Comparison of ENCODE assay signal across 2 cellular contexts in the genomic region with DNA sequence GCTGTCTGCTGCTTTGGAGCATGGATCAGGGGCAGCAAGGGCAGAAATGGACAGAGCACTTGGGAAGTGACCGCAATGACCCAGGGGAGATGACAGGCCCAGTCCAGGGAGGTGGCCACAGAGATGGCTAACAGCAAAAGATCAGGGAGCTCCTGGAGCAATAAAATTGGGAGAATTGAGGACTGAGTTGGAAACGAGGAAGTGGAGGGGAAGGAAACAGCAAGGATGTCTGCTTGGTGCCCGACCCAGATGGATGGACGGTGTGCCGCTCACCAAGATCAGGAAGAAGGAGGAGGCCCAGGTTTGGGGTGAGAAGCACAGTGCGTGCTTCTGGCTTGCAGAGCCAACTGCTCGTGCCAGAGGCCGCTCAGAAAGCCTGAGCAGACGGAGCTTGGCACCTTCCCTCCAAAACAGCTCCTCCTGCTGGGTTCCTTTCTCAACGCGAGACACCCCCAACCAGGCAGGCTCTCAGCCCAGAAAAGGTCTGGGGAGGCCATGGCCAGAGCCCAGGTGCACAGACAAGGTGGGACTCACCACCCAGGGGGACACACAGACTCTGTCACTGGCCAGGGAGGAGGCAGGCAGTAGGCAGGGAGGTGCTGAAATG.
A peak's percentile ranks its signal among the peaks of the same experiment; 100 is the strongest.
TF ChIP-seq lines count a peak whose summit lies in the region.

No MANE protein-coding gene starts in this region.

TF ChIP-seq in Ishikawa, 13 proteins besides CTCF, POLR2A, EP300 and RAD21:
- no peak for TF ChIP-seq FOXM1 (IDR thresholded peaks at IDR 0.05; ENCODE audit: borderline replicate concordance, low read depth)
- TF ChIP-seq TEAD4 (IDR thresholded peaks at IDR 0.05), result no peak
- TF ChIP-seq, protein P1, sequence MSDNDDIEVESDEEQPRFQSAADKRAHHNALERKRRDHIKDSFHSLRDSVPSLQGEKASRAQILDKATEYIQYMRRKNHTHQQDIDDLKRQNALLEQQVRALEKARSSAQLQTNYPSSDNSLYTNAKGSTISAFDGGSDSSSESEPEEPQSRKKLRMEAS (IDR thresholded peaks at IDR 0.05), result no peak
- no peak for TF ChIP-seq ZBTB7A (IDR thresholded peaks at IDR 0.05; ENCODE audit: low read depth)
- TF ChIP-seq CREB1 (IDR thresholded peaks at IDR 0.05; ENCODE audit: low read depth), result no peak
- no peak for TF ChIP-seq CEBPB (IDR thresholded peaks at IDR 0.05)
- no peak for TF ChIP-seq EGR1 (IDR thresholded peaks at IDR 0.05)
- TF ChIP-seq, protein P2, sequence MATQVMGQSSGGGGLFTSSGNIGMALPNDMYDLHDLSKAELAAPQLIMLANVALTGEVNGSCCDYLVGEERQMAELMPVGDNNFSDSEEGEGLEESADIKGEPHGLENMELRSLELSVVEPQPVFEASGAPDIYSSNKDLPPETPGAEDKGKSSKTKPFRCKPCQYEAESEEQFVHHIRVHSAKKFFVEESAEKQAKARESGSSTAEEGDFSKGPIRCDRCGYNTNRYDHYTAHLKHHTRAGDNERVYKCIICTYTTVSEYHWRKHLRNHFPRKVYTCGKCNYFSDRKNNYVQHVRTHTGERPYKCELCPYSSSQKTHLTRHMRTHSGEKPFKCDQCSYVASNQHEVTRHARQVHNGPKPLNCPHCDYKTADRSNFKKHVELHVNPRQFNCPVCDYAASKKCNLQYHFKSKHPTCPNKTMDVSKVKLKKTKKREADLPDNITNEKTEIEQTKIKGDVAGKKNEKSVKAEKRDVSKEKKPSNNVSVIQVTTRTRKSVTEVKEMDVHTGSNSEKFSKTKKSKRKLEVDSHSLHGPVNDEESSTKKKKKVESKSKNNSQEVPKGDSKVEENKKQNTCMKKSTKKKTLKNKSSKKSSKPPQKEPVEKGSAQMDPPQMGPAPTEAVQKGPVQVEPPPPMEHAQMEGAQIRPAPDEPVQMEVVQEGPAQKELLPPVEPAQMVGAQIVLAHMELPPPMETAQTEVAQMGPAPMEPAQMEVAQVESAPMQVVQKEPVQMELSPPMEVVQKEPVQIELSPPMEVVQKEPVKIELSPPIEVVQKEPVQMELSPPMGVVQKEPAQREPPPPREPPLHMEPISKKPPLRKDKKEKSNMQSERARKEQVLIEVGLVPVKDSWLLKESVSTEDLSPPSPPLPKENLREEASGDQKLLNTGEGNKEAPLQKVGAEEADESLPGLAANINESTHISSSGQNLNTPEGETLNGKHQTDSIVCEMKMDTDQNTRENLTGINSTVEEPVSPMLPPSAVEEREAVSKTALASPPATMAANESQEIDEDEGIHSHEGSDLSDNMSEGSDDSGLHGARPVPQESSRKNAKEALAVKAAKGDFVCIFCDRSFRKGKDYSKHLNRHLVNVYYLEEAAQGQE (IDR thresholded peaks at IDR 0.05; ENCODE audit: low read depth), result no peak
- TF ChIP-seq NFIC (IDR thresholded peaks at IDR 0.05), result no peak
- no peak for TF ChIP-seq YY1 (IDR thresholded peaks at IDR 0.05; ENCODE audit: low read depth)
- TF ChIP-seq, protein P3, sequence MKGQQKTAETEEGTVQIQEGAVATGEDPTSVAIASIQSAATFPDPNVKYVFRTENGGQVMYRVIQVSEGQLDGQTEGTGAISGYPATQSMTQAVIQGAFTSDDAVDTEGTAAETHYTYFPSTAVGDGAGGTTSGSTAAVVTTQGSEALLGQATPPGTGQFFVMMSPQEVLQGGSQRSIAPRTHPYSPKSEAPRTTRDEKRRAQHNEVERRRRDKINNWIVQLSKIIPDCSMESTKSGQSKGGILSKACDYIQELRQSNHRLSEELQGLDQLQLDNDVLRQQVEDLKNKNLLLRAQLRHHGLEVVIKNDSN (IDR thresholded peaks at IDR 0.05), result no peak
- TF ChIP-seq TAF1 (IDR thresholded peaks at IDR 0.05; ENCODE audit: low read depth), result no peak
- no peak for TF ChIP-seq TCF12 (IDR thresholded peaks at IDR 0.05; ENCODE audit: low read depth)

TF ChIP-seq in K562, 482 proteins besides CTCF, POLR2A, EP300 and RAD21 (continues in another document):
- TF ChIP-seq, protein P4, sequence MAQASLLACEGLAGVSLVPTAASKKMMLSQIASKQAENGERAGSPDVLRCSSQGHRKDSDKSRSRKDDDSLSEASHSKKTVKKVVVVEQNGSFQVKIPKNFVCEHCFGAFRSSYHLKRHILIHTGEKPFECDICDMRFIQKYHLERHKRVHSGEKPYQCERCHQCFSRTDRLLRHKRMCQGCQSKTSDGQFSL (CRISPR knock-in tag; IDR thresholded peaks at IDR 0.05), result 0 out of 2 replicates have a peak, but pooled peaks have one; percentile 48
- TF ChIP-seq, protein P4 (tag; IDR thresholded peaks at IDR 0.05), result no peak
- no peak for TF ChIP-seq NR3C1 (CRISPR knock-in tag; IDR thresholded peaks at IDR 0.05)
- TF ChIP-seq, protein P5, sequence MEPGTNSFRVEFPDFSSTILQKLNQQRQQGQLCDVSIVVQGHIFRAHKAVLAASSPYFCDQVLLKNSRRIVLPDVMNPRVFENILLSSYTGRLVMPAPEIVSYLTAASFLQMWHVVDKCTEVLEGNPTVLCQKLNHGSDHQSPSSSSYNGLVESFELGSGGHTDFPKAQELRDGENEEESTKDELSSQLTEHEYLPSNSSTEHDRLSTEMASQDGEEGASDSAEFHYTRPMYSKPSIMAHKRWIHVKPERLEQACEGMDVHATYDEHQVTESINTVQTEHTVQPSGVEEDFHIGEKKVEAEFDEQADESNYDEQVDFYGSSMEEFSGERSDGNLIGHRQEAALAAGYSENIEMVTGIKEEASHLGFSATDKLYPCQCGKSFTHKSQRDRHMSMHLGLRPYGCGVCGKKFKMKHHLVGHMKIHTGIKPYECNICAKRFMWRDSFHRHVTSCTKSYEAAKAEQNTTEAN (CRISPR knock-in tag; IDR thresholded peaks at IDR 0.05), result no peak
- 0 out of 2 replicates have a peak, but pooled peaks have one; percentile 57 for TF ChIP-seq SPI1 (IDR thresholded peaks at IDR 0.05; ENCODE audit: borderline replicate concordance, low read depth, low read length)
- TF ChIP-seq L3MBTL2 (IDR thresholded peaks at IDR 0.05), result peak; percentile 34; the same call in 1 of the 2 replicates
- TF ChIP-seq PRMT5 (CRISPR knock-in tag; IDR thresholded peaks at IDR 0.05), result no peak
- TF ChIP-seq SP2 (IDR thresholded peaks at IDR 0.05; ENCODE audit: extremely low read depth, low read depth, low read length, poor library complexity, severe bottlenecking), result no peak
- no peak for TF ChIP-seq ZNF217 (CRISPR knock-in tag; IDR thresholded peaks at IDR 0.05)
- no peak for TF ChIP-seq RUNX1 (IDR thresholded peaks at IDR 0.05; ENCODE audit: low read depth)
- TF ChIP-seq, protein P6, sequence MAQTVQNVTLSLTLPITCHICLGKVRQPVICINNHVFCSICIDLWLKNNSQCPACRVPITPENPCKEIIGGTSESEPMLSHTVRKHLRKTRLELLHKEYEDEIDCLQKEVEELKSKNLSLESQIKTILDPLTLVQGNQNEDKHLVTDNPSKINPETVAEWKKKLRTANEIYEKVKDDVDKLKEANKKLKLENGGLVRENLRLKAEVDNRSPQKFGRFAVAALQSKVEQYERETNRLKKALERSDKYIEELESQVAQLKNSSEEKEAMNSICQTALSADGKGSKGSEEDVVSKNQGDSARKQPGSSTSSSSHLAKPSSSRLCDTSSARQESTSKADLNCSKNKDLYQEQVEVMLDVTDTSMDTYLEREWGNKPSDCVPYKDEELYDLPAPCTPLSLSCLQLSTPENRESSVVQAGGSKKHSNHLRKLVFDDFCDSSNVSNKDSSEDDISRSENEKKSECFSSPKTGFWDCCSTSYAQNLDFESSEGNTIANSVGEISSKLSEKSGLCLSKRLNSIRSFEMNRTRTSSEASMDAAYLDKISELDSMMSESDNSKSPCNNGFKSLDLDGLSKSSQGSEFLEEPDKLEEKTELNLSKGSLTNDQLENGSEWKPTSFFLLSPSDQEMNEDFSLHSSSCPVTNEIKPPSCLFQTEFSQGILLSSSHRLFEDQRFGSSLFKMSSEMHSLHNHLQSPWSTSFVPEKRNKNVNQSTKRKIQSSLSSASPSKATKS (CRISPR knock-in tag; IDR thresholded peaks at IDR 0.05), result no peak
- TF ChIP-seq ZNF445 (CRISPR knock-in tag; IDR thresholded peaks at IDR 0.05; ENCODE audit: low read depth), result no peak
- no peak for TF ChIP-seq MCM7 (IDR thresholded peaks at IDR 0.05)
- TF ChIP-seq, protein P7, sequence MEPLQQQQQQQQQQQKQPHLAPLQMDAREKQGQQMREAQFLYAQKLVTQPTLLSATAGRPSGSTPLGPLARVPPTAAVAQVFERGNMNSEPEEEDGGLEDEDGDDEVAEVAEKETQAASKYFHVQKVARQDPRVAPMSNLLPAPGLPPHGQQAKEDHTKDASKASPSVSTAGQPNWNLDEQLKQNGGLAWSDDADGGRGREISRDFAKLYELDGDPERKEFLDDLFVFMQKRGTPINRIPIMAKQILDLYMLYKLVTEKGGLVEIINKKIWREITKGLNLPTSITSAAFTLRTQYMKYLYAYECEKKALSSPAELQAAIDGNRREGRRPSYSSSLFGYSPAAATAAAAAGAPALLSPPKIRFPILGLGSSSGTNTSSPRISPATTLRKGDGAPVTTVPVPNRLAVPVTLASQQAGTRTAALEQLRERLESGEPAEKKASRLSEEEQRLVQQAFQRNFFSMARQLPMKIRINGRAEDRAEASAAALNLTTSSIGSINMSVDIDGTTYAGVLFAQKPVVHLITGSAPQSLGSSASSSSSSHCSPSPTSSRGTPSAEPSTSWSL (CRISPR knock-in tag; IDR thresholded peaks at IDR 0.05; ENCODE audit: borderline replicate concordance), result no peak
- TF ChIP-seq, protein P8, sequence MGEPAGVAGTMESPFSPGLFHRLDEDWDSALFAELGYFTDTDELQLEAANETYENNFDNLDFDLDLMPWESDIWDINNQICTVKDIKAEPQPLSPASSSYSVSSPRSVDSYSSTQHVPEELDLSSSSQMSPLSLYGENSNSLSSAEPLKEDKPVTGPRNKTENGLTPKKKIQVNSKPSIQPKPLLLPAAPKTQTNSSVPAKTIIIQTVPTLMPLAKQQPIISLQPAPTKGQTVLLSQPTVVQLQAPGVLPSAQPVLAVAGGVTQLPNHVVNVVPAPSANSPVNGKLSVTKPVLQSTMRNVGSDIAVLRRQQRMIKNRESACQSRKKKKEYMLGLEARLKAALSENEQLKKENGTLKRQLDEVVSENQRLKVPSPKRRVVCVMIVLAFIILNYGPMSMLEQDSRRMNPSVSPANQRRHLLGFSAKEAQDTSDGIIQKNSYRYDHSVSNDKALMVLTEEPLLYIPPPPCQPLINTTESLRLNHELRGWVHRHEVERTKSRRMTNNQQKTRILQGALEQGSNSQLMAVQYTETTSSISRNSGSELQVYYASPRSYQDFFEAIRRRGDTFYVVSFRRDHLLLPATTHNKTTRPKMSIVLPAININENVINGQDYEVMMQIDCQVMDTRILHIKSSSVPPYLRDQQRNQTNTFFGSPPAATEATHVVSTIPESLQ (CRISPR knock-in tag; IDR thresholded peaks at IDR 0.05), result no peak
- no peak for TF ChIP-seq GABPB2 (CRISPR knock-in tag; conservative IDR thresholded peaks at IDR 0.05)
- TF ChIP-seq, protein P9, sequence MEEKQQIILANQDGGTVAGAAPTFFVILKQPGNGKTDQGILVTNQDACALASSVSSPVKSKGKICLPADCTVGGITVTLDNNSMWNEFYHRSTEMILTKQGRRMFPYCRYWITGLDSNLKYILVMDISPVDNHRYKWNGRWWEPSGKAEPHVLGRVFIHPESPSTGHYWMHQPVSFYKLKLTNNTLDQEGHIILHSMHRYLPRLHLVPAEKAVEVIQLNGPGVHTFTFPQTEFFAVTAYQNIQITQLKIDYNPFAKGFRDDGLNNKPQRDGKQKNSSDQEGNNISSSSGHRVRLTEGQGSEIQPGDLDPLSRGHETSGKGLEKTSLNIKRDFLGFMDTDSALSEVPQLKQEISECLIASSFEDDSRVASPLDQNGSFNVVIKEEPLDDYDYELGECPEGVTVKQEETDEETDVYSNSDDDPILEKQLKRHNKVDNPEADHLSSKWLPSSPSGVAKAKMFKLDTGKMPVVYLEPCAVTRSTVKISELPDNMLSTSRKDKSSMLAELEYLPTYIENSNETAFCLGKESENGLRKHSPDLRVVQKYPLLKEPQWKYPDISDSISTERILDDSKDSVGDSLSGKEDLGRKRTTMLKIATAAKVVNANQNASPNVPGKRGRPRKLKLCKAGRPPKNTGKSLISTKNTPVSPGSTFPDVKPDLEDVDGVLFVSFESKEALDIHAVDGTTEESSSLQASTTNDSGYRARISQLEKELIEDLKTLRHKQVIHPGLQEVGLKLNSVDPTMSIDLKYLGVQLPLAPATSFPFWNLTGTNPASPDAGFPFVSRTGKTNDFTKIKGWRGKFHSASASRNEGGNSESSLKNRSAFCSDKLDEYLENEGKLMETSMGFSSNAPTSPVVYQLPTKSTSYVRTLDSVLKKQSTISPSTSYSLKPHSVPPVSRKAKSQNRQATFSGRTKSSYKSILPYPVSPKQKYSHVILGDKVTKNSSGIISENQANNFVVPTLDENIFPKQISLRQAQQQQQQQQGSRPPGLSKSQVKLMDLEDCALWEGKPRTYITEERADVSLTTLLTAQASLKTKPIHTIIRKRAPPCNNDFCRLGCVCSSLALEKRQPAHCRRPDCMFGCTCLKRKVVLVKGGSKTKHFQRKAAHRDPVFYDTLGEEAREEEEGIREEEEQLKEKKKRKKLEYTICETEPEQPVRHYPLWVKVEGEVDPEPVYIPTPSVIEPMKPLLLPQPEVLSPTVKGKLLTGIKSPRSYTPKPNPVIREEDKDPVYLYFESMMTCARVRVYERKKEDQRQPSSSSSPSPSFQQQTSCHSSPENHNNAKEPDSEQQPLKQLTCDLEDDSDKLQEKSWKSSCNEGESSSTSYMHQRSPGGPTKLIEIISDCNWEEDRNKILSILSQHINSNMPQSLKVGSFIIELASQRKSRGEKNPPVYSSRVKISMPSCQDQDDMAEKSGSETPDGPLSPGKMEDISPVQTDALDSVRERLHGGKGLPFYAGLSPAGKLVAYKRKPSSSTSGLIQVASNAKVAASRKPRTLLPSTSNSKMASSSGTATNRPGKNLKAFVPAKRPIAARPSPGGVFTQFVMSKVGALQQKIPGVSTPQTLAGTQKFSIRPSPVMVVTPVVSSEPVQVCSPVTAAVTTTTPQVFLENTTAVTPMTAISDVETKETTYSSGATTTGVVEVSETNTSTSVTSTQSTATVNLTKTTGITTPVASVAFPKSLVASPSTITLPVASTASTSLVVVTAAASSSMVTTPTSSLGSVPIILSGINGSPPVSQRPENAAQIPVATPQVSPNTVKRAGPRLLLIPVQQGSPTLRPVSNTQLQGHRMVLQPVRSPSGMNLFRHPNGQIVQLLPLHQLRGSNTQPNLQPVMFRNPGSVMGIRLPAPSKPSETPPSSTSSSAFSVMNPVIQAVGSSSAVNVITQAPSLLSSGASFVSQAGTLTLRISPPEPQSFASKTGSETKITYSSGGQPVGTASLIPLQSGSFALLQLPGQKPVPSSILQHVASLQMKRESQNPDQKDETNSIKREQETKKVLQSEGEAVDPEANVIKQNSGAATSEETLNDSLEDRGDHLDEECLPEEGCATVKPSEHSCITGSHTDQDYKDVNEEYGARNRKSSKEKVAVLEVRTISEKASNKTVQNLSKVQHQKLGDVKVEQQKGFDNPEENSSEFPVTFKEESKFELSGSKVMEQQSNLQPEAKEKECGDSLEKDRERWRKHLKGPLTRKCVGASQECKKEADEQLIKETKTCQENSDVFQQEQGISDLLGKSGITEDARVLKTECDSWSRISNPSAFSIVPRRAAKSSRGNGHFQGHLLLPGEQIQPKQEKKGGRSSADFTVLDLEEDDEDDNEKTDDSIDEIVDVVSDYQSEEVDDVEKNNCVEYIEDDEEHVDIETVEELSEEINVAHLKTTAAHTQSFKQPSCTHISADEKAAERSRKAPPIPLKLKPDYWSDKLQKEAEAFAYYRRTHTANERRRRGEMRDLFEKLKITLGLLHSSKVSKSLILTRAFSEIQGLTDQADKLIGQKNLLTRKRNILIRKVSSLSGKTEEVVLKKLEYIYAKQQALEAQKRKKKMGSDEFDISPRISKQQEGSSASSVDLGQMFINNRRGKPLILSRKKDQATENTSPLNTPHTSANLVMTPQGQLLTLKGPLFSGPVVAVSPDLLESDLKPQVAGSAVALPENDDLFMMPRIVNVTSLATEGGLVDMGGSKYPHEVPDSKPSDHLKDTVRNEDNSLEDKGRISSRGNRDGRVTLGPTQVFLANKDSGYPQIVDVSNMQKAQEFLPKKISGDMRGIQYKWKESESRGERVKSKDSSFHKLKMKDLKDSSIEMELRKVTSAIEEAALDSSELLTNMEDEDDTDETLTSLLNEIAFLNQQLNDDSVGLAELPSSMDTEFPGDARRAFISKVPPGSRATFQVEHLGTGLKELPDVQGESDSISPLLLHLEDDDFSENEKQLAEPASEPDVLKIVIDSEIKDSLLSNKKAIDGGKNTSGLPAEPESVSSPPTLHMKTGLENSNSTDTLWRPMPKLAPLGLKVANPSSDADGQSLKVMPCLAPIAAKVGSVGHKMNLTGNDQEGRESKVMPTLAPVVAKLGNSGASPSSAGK (IDR thresholded peaks at IDR 0.05), result peak; percentile 43
